In genomic region chr17:30345527-30346075, GRCh38 we compare ENCODE assay signal across 11 cellular contexts. TPM values are rescaled to one million over a fixed set of nuclear protein-coding genes. Genes with fewer than 3 reads are reported as not detected.
DNase-seq lines count a peak whose midpoint lies in the region; ATAC-seq and TF ChIP-seq lines count a peak whose summit lies in the region.
"Had no signal": no experiment of that assay in that cellular context is flagged by ENCODE, and none has a peak within 500 bp of the region (broad histone marks: within the 10 kb centered on the region; RNA-seq: fewer than 3 reads in every experiment).

No MANE protein-coding gene starts in this region.

- no peak overlapping the region for H3K4me3 Mint-ChIP-seq in activated T-cell treated with anti-CD3 and anti-CD28 coated beads, Interleukin-2, amount 50 U/mL, for 4 hours
- no peak overlapping the region for H3K4me3 Mint-ChIP-seq in endothelial cell (ENCODE audit: unreplicated experiment)
- H3K4me3 Mint-ChIP-seq: activated B cell treated with CpG ODN at 0.5 μM for 24 hours had no signal

- DNase-seq in stimulated activated CD4-positive, alpha-beta T cell treated with anti-CD3 and anti-CD28 coated beads, Interleukin-1b, Interleukin-23, amount 100 ng/mL, for 48 hours: peak; percentile 39
- no peak for DNase-seq in stimulated activated CD4-positive, alpha-beta T cell treated with anti-CD3 and anti-CD28 coated beads, Interleukin-4, amount 100 ng/mL, for 1 hour
- DNase-seq in activated T-cell treated with anti-CD3 and anti-CD28 coated beads, Interleukin-2, amount 50 U/mL, for 4 hours: no peak
- no peak for DNase-seq in mucosa of descending colon
- DNase-seq in endothelial cell (ENCODE audit: low spot score): no peak
- no peak for DNase-seq in kidney glomerular epithelial cell (lab: John Stamatoyannopoulos, UW)
- no peak for DNase-seq in cortex of kidney (lab: John Stamatoyannopoulos, UW)
- DNase-seq: activated B cell treated with CpG ODN at 0.5 μM for 24 hours had no signal

- peaks cover 18% of the 10 kb centered on the region for H3K4me1 ChIP-seq in mucosa of descending colon (ENCODE audit: low read depth)

- H3K4me1 Mint-ChIP-seq in activated T-cell treated with anti-CD3 and anti-CD28 coated beads, Interleukin-2, amount 50 U/mL, for 4 hours (ENCODE audit: low read depth): peaks cover 7% of the 10 kb centered on the region
- peaks cover 42% of the 10 kb centered on the region for H3K4me1 Mint-ChIP-seq in endothelial cell (ENCODE audit: unreplicated experiment)
- H3K4me1 Mint-ChIP-seq: activated B cell treated with CpG ODN at 0.5 μM for 24 hours had no signal

- H3K9me3 ChIP-seq in mucosa of descending colon: no peaks in the 10 kb centered on the region

- intact Hi-C loops in mucosa of descending colon (cut with DNase I, micrococcal nuclease): no loop called here

- no peak overlapping the region for H3K4me3 ChIP-seq in mucosa of descending colon

- ATAC-seq in activated T-cell treated with anti-CD3 and anti-CD28 coated beads, Interleukin-2, amount 50 U/mL, for 4 hours: peak; percentile 90 to 96
- ATAC-seq in mucosa of descending colon: peak; percentile 49
- ATAC-seq in HG02678 (IDR thresholded peaks at IDR 0.05; ENCODE audit: unreplicated experiment): no peak

- H3K27ac Mint-ChIP-seq in endothelial cell (ENCODE audit: unreplicated experiment): no peak overlapping the region
- H3K27ac Mint-ChIP-seq: activated B cell treated with CpG ODN at 0.5 μM for 24 hours had no signal

- H3K9me3 Mint-ChIP-seq in activated T-cell treated with anti-CD3 and anti-CD28 coated beads, Interleukin-2, amount 50 U/mL, for 4 hours: no peaks in the 10 kb centered on the region
- H3K9me3 Mint-ChIP-seq in endothelial cell (ENCODE audit: unreplicated experiment): no peaks in the 10 kb centered on the region
- H3K9me3 Mint-ChIP-seq: activated B cell treated with CpG ODN at 0.5 μM for 24 hours had no signal

- no peaks in the 10 kb centered on the region for H3K27me3 Mint-ChIP-seq in activated T-cell treated with anti-CD3 and anti-CD28 coated beads, Interleukin-2, amount 50 U/mL, for 4 hours (ENCODE audit: low read depth)
- no peaks in the 10 kb centered on the region for H3K27me3 Mint-ChIP-seq in endothelial cell (ENCODE audit: unreplicated experiment)
- H3K27me3 Mint-ChIP-seq: activated B cell treated with CpG ODN at 0.5 μM for 24 hours had no signal

- H3K36me3 Mint-ChIP-seq in activated T-cell treated with anti-CD3 and anti-CD28 coated beads, Interleukin-2, amount 50 U/mL, for 4 hours (ENCODE audit: insufficient read depth): no peaks in the 10 kb centered on the region
- no peaks in the 10 kb centered on the region for H3K36me3 Mint-ChIP-seq in endothelial cell (ENCODE audit: low read depth, unreplicated experiment)

- no peaks in the 10 kb centered on the region for H3K36me3 ChIP-seq in mucosa of descending colon (ENCODE audit: low read depth)

- TF ChIP-seq CTCF in mucosa of descending colon (IDR thresholded peaks at IDR 0.05): no peak
- no peak for TF ChIP-seq CTCF in endothelial cell (IDR thresholded peaks at IDR 0.05; ENCODE audit: unreplicated experiment)

RNA-seq across cellular contexts. Expression of gene TMIGD1, which starts 11.7 kb away (rescaled TPM):
- not detected for total RNA-seq in activated T-cell treated with anti-CD3 and anti-CD28 coated beads, Interleukin-2, amount 50 U/mL, for 4 hours
- total RNA-seq in mucosa of descending colon (100 to 1,000 TPM; 102 to 288 (median 119) TPM), endothelial cell (ENCODE audit: unreplicated experiment) (not detected)
- total RNA-seq: activated B cell treated with CpG ODN at 0.5 μM for 24 hours, frontal cortex, mononuclear cell had no signal

RNA-seq across cellular contexts. Expression of gene CPD, which starts 33.1 kb away (rescaled TPM):
- total RNA-seq in activated T-cell treated with anti-CD3 and anti-CD28 coated beads, Interleukin-2, amount 50 U/mL, for 4 hours: 10 to 100 TPM; 31.1 to 40.2 (median 38.7) TPM
- total RNA-seq in mucosa of descending colon: 10 to 100 TPM; 39.2 to 77.3 (median 74.7) TPM
- 119 TPM for total RNA-seq in endothelial cell (ENCODE audit: unreplicated experiment)

RNA-seq across cellular contexts. Expression of gene BLMH, which starts 53.9 kb away (rescaled TPM):
- total RNA-seq in activated T-cell treated with anti-CD3 and anti-CD28 coated beads, Interleukin-2, amount 50 U/mL, for 4 hours: 10 to 100 TPM; 67.5 to 81.8 (median 74.8) TPM
- total RNA-seq in mucosa of descending colon (10 to 100 TPM; 18.1 to 31.9 (median 22.0) TPM), endothelial cell (ENCODE audit: unreplicated experiment) (150 TPM)

Comparison
In these comparisons a context has a peak if more than half of its experiments do, and no peak if none do; other contexts are left out.
1. RNA of gene TMIGD1, which starts 11.7 kb away (total RNA-seq): 102 to 288 TPM in mucosa of descending colon; not detected in endothelial cell (single experiment) and not detected in activated T-cell treated with anti-CD3 and anti-CD28 coated beads, Interleukin-2, amount 50 U/mL, for 4 hours; every median in the first group is over 10 times any median in the second.